ENCODE assay signal across 29 cellular contexts in genomic region chr9:135818718-135819475, GRCh38.
"Had no signal": no experiment of that assay in that cellular context is flagged by ENCODE, and none has a peak within 500 bp of the region (broad histone marks: within the 10 kb centered on the region; RNA-seq: fewer than 3 reads in every experiment).

No MANE protein-coding gene starts in this region.

- H3K4me2 ChIP-seq: smooth muscle cell had no signal

- FAIRE-seq: colon, pancreas, TTC549 had no signal

- H3K4me3 Mint-ChIP-seq: activated naive CD4-positive, alpha-beta T cell treated with anti-CD3 and anti-CD28 coated beads, Interleukin-2, amount 10 ng/mL, durations not matched to agents 7 days and 5 days; activated T-helper 1 cell treated with anti-CD3 and anti-CD28 coated beads, Interleukin-12 subunit alpha, Interleukin-12 subunit beta, Interleukin-2, Interleukin-4 antibody, amounts not matched to agents 30 ng/mL and 10 ng/mL and 1 ng/mL, durations not matched to agents 14 hours and 24 hours and 36 hours; central memory CD8-positive, alpha-beta T cell; immature natural killer cell; nephron; stimulated activated memory B cell treated with anti-CD40 and anti-IgM and Interleukin-4, amounts not matched to agents 10 μg/mL and 1 μg/mL and 100 μg/mL, for 72 hours; stimulated activated naive CD8-positive, alpha-beta T cell treated with anti-CD3 and anti-CD28 coated beads, Interleukin-15, amount 100 ng/mL, for 72 hours had no signal

- H3K27me3 Mint-ChIP-seq: activated naive CD4-positive, alpha-beta T cell treated with anti-CD3 and anti-CD28 coated beads, Interleukin-2, amount 10 ng/mL, durations not matched to agents 7 days and 5 days; central memory CD8-positive, alpha-beta T cell; stimulated activated memory B cell treated with anti-CD40 and anti-IgM and Interleukin-4, amounts not matched to agents 10 μg/mL and 1 μg/mL and 100 μg/mL, for 72 hours; stimulated activated naive CD8-positive, alpha-beta T cell treated with anti-CD3 and anti-CD28 coated beads, Interleukin-15, amount 100 ng/mL, for 72 hours had no signal

- ATAC-seq: gastrocnemius medialis; pancreas; psoas muscle; stimulated activated memory B cell treated with anti-CD40 and anti-IgM and Interleukin-4, amounts not matched to agents 10 μg/mL and 1 μg/mL and 100 μg/mL, for 72 hours; stimulated activated naive CD8-positive, alpha-beta T cell treated with anti-CD3 and anti-CD28 coated beads, Interleukin-15, amount 100 ng/mL, for 72 hours had no signal

- H3K27ac ChIP-seq: breast epithelium, gastrocnemius medialis, pancreas, psoas muscle, tibial artery, VCaP had no signal

- DNase-seq: activated CD4-positive, alpha-beta T cell treated with anti-CD3 and anti-CD28 coated beads for 4 hours; activated CD4-positive, alpha-beta T cell treated with anti-CD3 and anti-CD28 coated beads, Interleukin-2, amount 50 U/mL, for 4 hours; activated effector memory CD4-positive, alpha-beta T cell treated with anti-CD3 and anti-CD28 coated beads, Interleukin-2, amount 50 U/mL, for 16 hours; activated naive CD4-positive, alpha-beta T cell treated with anti-CD3 and anti-CD28 coated beads, Interleukin-2, amount 10 ng/mL, durations not matched to agents 7 days and 5 days; activated T-cell treated with anti-CD3 and anti-CD28 coated beads, Interleukin-2, amount 50 U/mL, for 1 hour; amygdala; effector CD8-positive, alpha-beta T cell; erythroblast; gastrocnemius medialis; hippocampal formation; immature natural killer cell; psoas muscle; stimulated activated CD4-positive, alpha-beta T cell treated with anti-CD3 and anti-CD28 coated beads, Interleukin-1b, Interleukin-23, amount 100 ng/mL, for 48 hours; stimulated activated CD4-positive, alpha-beta T cell treated with anti-CD3 and anti-CD28 coated beads, Interleukin-4, amount 100 ng/mL, for 4 hours; stimulated activated CD8-positive, alpha-beta memory T cell treated with anti-CD3 and anti-CD28 coated beads, Interleukin-4, amount 100 ng/mL, for 48 hours; stimulated activated naive CD8-positive, alpha-beta T cell treated with anti-CD3 and anti-CD28 coated beads, Interleukin-15, amount 100 ng/mL, for 72 hours; T-helper 9 cell had no signal

- H3K9me3 Mint-ChIP-seq: activated naive CD4-positive, alpha-beta T cell treated with anti-CD3 and anti-CD28 coated beads, Interleukin-2, amount 10 ng/mL, durations not matched to agents 7 days and 5 days; activated T-helper 1 cell treated with anti-CD3 and anti-CD28 coated beads, Interleukin-12 subunit alpha, Interleukin-12 subunit beta, Interleukin-2, Interleukin-4 antibody, amounts not matched to agents 30 ng/mL and 10 ng/mL and 1 ng/mL, durations not matched to agents 14 hours and 24 hours and 36 hours; central memory CD8-positive, alpha-beta T cell; immature natural killer cell; nephron; stimulated activated memory B cell treated with anti-CD40 and anti-IgM and Interleukin-4, amounts not matched to agents 10 μg/mL and 1 μg/mL and 100 μg/mL, for 72 hours; stimulated activated naive CD8-positive, alpha-beta T cell treated with anti-CD3 and anti-CD28 coated beads, Interleukin-15, amount 100 ng/mL, for 72 hours had no signal

- H3K4me1 ChIP-seq: breast epithelium, gastrocnemius medialis, pancreas, psoas muscle, tibial artery had no signal

- H3K4me3 ChIP-seq: breast epithelium, gastrocnemius medialis, lung, pancreas, psoas muscle, smooth muscle cell, tibial artery had no signal

- H3K27ac Mint-ChIP-seq: activated naive CD4-positive, alpha-beta T cell treated with anti-CD3 and anti-CD28 coated beads, Interleukin-2, amount 10 ng/mL, durations not matched to agents 7 days and 5 days; activated T-helper 1 cell treated with anti-CD3 and anti-CD28 coated beads, Interleukin-12 subunit alpha, Interleukin-12 subunit beta, Interleukin-2, Interleukin-4 antibody, amounts not matched to agents 30 ng/mL and 10 ng/mL and 1 ng/mL, durations not matched to agents 14 hours and 24 hours and 36 hours; immature natural killer cell; nephron; stimulated activated memory B cell treated with anti-CD40 and anti-IgM and Interleukin-4, amounts not matched to agents 10 μg/mL and 1 μg/mL and 100 μg/mL, for 72 hours; stimulated activated naive CD8-positive, alpha-beta T cell treated with anti-CD3 and anti-CD28 coated beads, Interleukin-15, amount 100 ng/mL, for 72 hours had no signal

- H3K4me1 Mint-ChIP-seq: activated naive CD4-positive, alpha-beta T cell treated with anti-CD3 and anti-CD28 coated beads, Interleukin-2, amount 10 ng/mL, durations not matched to agents 7 days and 5 days; central memory CD8-positive, alpha-beta T cell; immature natural killer cell; stimulated activated memory B cell treated with anti-CD40 and anti-IgM and Interleukin-4, amounts not matched to agents 10 μg/mL and 1 μg/mL and 100 μg/mL, for 72 hours had no signal

- H3K9me3 ChIP-seq: breast epithelium, gastrocnemius medialis, pancreas, psoas muscle, tibial artery had no signal

- H3K27me3 ChIP-seq: breast epithelium, gastrocnemius medialis, pancreas, tibial artery had no signal
